8 cellular contexts compared by ENCODE assay signal in the genomic region with DNA sequence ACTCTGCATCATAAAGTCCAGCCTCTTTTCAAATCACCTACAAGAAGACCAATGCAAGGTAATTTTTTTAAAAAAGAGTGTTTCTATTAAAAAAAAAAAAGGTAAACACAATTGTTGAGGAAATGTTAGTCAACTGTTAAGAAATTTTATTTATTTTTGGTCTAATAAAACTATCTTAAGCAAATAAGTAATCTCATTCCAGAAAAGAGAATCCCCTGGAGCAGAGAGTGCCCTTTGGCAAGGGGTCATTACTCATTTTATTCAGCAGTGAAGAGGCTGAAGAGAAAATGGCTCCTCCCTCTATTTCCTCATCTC.
DNase-seq lines count a peak whose midpoint lies in the region; ATAC-seq and TF ChIP-seq lines count a peak whose summit lies in the region.

No MANE protein-coding gene starts in this region.

- H3K9me2 ChIP-seq in GM23338 (ENCODE audit: insufficient read depth) (no peaks in the 10 kb centered on the region), SK-N-SH (no peaks in the 10 kb centered on the region), hepatocyte (replicated peaks; ENCODE audit: insufficient read depth) (no peaks in the 10 kb centered on the region)

- H3K36me3 Mint-ChIP-seq in GM23338 (ENCODE audit: low read depth) = no peaks in the 10 kb centered on the region; the same call in 2 of the 3 replicates

- no peaks in the 10 kb centered on the region for H3K27me3 Mint-ChIP-seq in GM23338 (ENCODE audit: insufficient read depth, low read depth, poor library complexity)

- H3K9me3 Mint-ChIP-seq in GM23338 = no peaks in the 10 kb centered on the region; the same call in 2 of the 3 replicates

- H3K4me2 ChIP-seq in GM23338 = no peak overlapping the region
- H3K4me2 ChIP-seq in SK-N-SH = peak overlapping the region; percentile 56
- peak overlapping the region; percentile 18 for H3K4me2 ChIP-seq in hepatocyte

- TF ChIP-seq CTCF in AG04450 (IDR thresholded peaks at IDR 0.05; ENCODE audit: low read depth, low read length) = no peak
- TF ChIP-seq CTCF in GM23338 (conservative IDR thresholded peaks at IDR 0.05; ENCODE audit: low read depth in 2 of 2) = no peak
- no peak for TF ChIP-seq CTCF in SK-N-SH (IDR thresholded peaks at IDR 0.05)
- no peak for TF ChIP-seq CTCF in hepatocyte (IDR thresholded peaks at IDR 0.05; ENCODE audit: poor library complexity)
- TF ChIP-seq CTCF in coronary artery (IDR thresholded peaks at IDR 0.05) = no peak

- TF ChIP-seq RAD21 in SK-N-SH (IDR thresholded peaks at IDR 0.05; ENCODE audit: low read length) = no peak

- H3K9me3 ChIP-seq in AG04450 (ENCODE audit: control insufficient read depth, insufficient read depth, low read length) = no peaks in the 10 kb centered on the region
- no peaks in the 10 kb centered on the region for H3K9me3 ChIP-seq in SK-N-SH
- no peaks in the 10 kb centered on the region for H3K9me3 ChIP-seq in hepatocyte (ENCODE audit: low read depth)
- no peaks in the 10 kb centered on the region for H3K9me3 ChIP-seq in right cardiac atrium (ENCODE audit: control insufficient read depth, low read length)

- H3K27me3 ChIP-seq in AG04450 (ENCODE audit: control insufficient read depth, insufficient read depth, low read length) (no peaks in the 10 kb centered on the region), GM23338 (ENCODE audit: insufficient read depth) (no peaks in the 10 kb centered on the region), SK-N-SH (ENCODE audit: insufficient read depth) (no peaks in the 10 kb centered on the region), hepatocyte (no peaks in the 10 kb centered on the region), right cardiac atrium (ENCODE audit: control insufficient read depth, insufficient read depth) (no peaks in the 10 kb centered on the region)

- H3K27ac ChIP-seq in AG04450 (ENCODE audit: low read depth, low read length) (peak overlapping the region; percentile 91), GM23338 (ENCODE audit: low read depth) (no peak overlapping the region), SK-N-SH (ENCODE audit: low read depth in 2 of 2, low read length in 1 of 2) (peak overlapping the region; percentile 70 to 93; a peak in 3 of 4 replicates), hepatocyte (peak overlapping the region; percentile 93), coronary artery (peak overlapping the region in 1 of 2 donors; percentile 51), right cardiac atrium (ENCODE audit: low read length) (no peak overlapping the region)

- POLR2A ChIA-PET in AG04450 (lab: Yijun Ruan, JAX) (interaction anchor here (0.8 to 2.4 kb wide), 2 partner anchors 159 to 272 kb away, joined by 3 to 6 read pairs; partner anchors contain the start of gene OSBPL3), SK-N-SH (lab: Yijun Ruan, JAX) (interaction anchor here (1.1 kb wide), 1 partner anchor 160 kb away, joined by 3 read pairs; no protein-coding TSS in a partner anchor)

- H3K4me3 Mint-ChIP-seq in GM23338 = no peak overlapping the region

- no peaks in the 10 kb centered on the region for H3K36me3 ChIP-seq in GM23338 (ENCODE audit: insufficient read depth)
- H3K36me3 ChIP-seq in SK-N-SH (replicated peaks in 1 of 2; ENCODE audit: control insufficient read depth in 1 of 2, insufficient read depth in 2 of 2, low read length in 1 of 2) = peaks cover 4 to 38% of the 10 kb centered on the region in 2 experiments
- H3K36me3 ChIP-seq in hepatocyte (replicated peaks; ENCODE audit: insufficient read depth, low read depth) = no peaks in the 10 kb centered on the region

- intact Hi-C loops in right cardiac atrium (cut with DNase I) = loop anchor here (5.0 to 10.0 kb wide), 4 partner anchors 94 to 252 kb away; partner anchors contain the start of gene OSBPL3 (in 2 of the 4)

- H3K27ac Mint-ChIP-seq in GM23338 = no peak overlapping the region

- H3K9ac ChIP-seq in SK-N-SH = peak overlapping the region; percentile 43; the same call in 1 of the 2 replicates

- H4K20me1 ChIP-seq in GM23338 (replicated peaks; ENCODE audit: insufficient read depth) (no peaks in the 10 kb centered on the region), SK-N-SH (ENCODE audit: insufficient read depth) (no peaks in the 10 kb centered on the region), hepatocyte (ENCODE audit: insufficient read depth, poor library complexity, severe bottlenecking) (no peaks in the 10 kb centered on the region)

- no peak for TF ChIP-seq EP300 in SK-N-SH (IDR thresholded peaks at IDR 0.05; ENCODE audit: borderline replicate concordance in 1 of 2, low read depth in 1 of 2, low read length in 1 of 2)

- CTCF ChIA-PET in AG04450 (lab: Charles Lee) = interaction anchor here (0.7 to 4.9 kb wide), 35 partner anchors 8 to 278 kb away, joined by 3 to 93 read pairs (median 5); partner anchors contain the start of gene OSBPL3
- CTCF ChIA-PET in SK-N-SH (lab: Yijun Ruan, JAX) = interaction anchor here (0.6 to 5.9 kb wide), 44 partner anchors 8 to 351 kb away, joined by 3 to 88 read pairs (median 4); partner anchors contain the start of gene OSBPL3

- H3K4me3 ChIP-seq in AG04450 (ENCODE audit: low read depth, low read length) (no peak overlapping the region), GM23338 (no peak overlapping the region), SK-N-SH (ENCODE audit: low read depth in 2 of 2, low read length in 1 of 2) (no peak overlapping the region), hepatocyte (no peak overlapping the region), coronary artery (no peak overlapping the region), right cardiac atrium (ENCODE audit: low read length) (no peak overlapping the region)

- H3F3A ChIP-seq in GM23338 (replicated peaks; ENCODE audit: low read depth) (no peaks in the 10 kb centered on the region), SK-N-SH (replicated peaks; ENCODE audit: insufficient read depth) (peaks cover 31% of the 10 kb centered on the region)

- H3K4me1 ChIP-seq in GM23338 (ENCODE audit: insufficient read depth) (no peaks in the 10 kb centered on the region), SK-N-SH (ENCODE audit: control insufficient read depth in 1 of 2, insufficient read depth in 2 of 2, low read depth in 1 of 2, low read length in 1 of 2) (peaks cover 10 to 21% of the 10 kb centered on the region in 2 experiments), hepatocyte (ENCODE audit: insufficient read depth) (peaks cover 29% of the 10 kb centered on the region), right cardiac atrium (ENCODE audit: control insufficient read depth, insufficient read depth, low read length) (peaks cover 5% of the 10 kb centered on the region)

- H3K4me1 Mint-ChIP-seq in GM23338 = peaks cover 3% of the 10 kb centered on the region; the same call in 2 of the 3 replicates

- no peak for DNase-seq in AG04450 (ENCODE audit: low read depth, low spot score)
- no peak for DNase-seq in GM23338 (ENCODE audit: low spot score)
- no peak for DNase-seq in SK-N-SH
- DNase-seq in hepatocyte (ENCODE audit: low spot score) = peak; percentile 76
- DNase-seq in coronary artery (ENCODE audit: low spot score) = no peak
- DNase-seq in ecto neural progenitor cell (ENCODE audit: low spot score) = no peak
- no peak for DNase-seq in right cardiac atrium

- no peak overlapping the region for H2AFZ ChIP-seq in GM23338
- peak overlapping the region; percentile 4; the same call in 1 of the 2 replicates for H2AFZ ChIP-seq in SK-N-SH (ENCODE audit: low read depth)
- no peak overlapping the region for H2AFZ ChIP-seq in hepatocyte

- ATAC-seq in GM23338 = peak; percentile 57
- ATAC-seq in right cardiac atrium = no peak
- no peak for ATAC-seq in GM21528 (IDR thresholded peaks at IDR 0.05; ENCODE audit: low FRiP score, unreplicated experiment)

- no peaks in the 10 kb centered on the region for H3K79me2 ChIP-seq in GM23338 (replicated peaks; ENCODE audit: insufficient read depth)
- H3K79me2 ChIP-seq in SK-N-SH (ENCODE audit: insufficient read depth) = no peaks in the 10 kb centered on the region
- H3K79me2 ChIP-seq in hepatocyte = no peaks in the 10 kb centered on the region

TF ChIP-seq in GM23338, 12 proteins besides CTCF, POLR2A, EP300 and RAD21 (continues in another document):
- TF ChIP-seq JUNB (IDR thresholded peaks at IDR 0.05; ENCODE audit: unreplicated experiment) (no peak), EZH2 (IDR thresholded peaks at IDR 0.05; ENCODE audit: low read depth, unreplicated experiment) (no peak), NANOG (IDR thresholded peaks at IDR 0.05; ENCODE audit: borderline replicate concordance) (no peak), CREB1 (CRISPR knock-in tag; IDR thresholded peaks at IDR 0.05; ENCODE audit: low read depth) (no peak)

TF ChIP-seq in SK-N-SH, 30 proteins besides CTCF, POLR2A, EP300 and RAD21 (continues in another document):
- TF ChIP-seq FOSL2 (IDR thresholded peaks at IDR 0.05; ENCODE audit: borderline replicate concordance, low read depth) (no peak), USF2 (IDR thresholded peaks at IDR 0.05; ENCODE audit: borderline replicate concordance, low read depth, low read length) (no peak), EZH2phosphoT487 (IDR thresholded peaks at IDR 0.05; ENCODE audit: borderline replicate concordance, low read depth) (no peak), GABPA (IDR thresholded peaks at IDR 0.05; ENCODE audit: low read depth) (no peak), TEAD4 (IDR thresholded peaks at IDR 0.05; ENCODE audit: borderline replicate concordance, insufficient read depth) (no peak), MAX (IDR thresholded peaks at IDR 0.05; ENCODE audit: low read depth) (no peak), PBX3 (IDR thresholded peaks at IDR 0.05) (peak; percentile 49), MEF2A (IDR thresholded peaks at IDR 0.05; ENCODE audit: borderline replicate concordance, low read depth) (no peak), RXRA (IDR thresholded peaks at IDR 0.05; ENCODE audit: borderline replicate concordance, low read depth) (no peak), RFX5 (IDR thresholded peaks at IDR 0.05; ENCODE audit: low read length) (no peak)

Comparison
In these comparisons a context has a peak if more than half of its experiments do, and no peak if none do; other contexts are left out.
1. H3K27ac ChIP-seq: peak in AG04450 (single experiment), SK-N-SH (2 of 2) and hepatocyte (single experiment); none in GM23338 (single experiment) and right cardiac atrium (single experiment).